8 cellular contexts compared by ENCODE assay signal in genomic region chr15:82986442-82986780, GRCh38. TPM values are rescaled to one million over a fixed set of nuclear protein-coding genes. Genes with fewer than 3 reads are reported as not detected.
DNase-seq lines count a peak whose midpoint lies in the region; ATAC-seq and TF ChIP-seq lines count a peak whose summit lies in the region.

No MANE protein-coding gene starts in this region.

- WGBS in endodermal cell (ENCODE audit: insufficient coverage in 1 of 2, insufficient read length in 1 of 2), 2 experiments, result 0 to 1% methylated on average over 2 to 11 of the region's 12 CpGs

- peak overlapping the region; percentile 94 for H3K4me3 ChIP-seq in endodermal cell (ENCODE audit: low read length)

- ATAC-seq in HG02885 (IDR thresholded peaks at IDR 0.05; ENCODE audit: poor library complexity, unreplicated experiment) (peak; percentile 33), natural killer cell (peak; percentile 49 to 51 (median 50))

- peaks cover 15% of the 10 kb centered on the region for H3K27me3 Mint-ChIP-seq in endodermal cell (ENCODE audit: insufficient read depth)
- no peaks in the 10 kb centered on the region for H3K27me3 Mint-ChIP-seq in natural killer cell (ENCODE audit: low read depth in 2 of 2)

- H3K36me3 Mint-ChIP-seq in endodermal cell (ENCODE audit: low read depth) (peaks cover 36% of the 10 kb centered on the region), natural killer cell (no peaks in the 10 kb centered on the region)

- TF ChIP-seq CTCF in endodermal cell (conservative IDR thresholded peaks at IDR 0.05) (no peak), natural killer cell (IDR thresholded peaks at IDR 0.05) (no peak)

- H3K27ac ChIP-seq in endodermal cell (ENCODE audit: low read depth, low read length), result peak overlapping the region; percentile 16

- H3K9ac ChIP-seq in endodermal cell (ENCODE audit: extremely low read depth, low read length, poor library complexity, severe bottlenecking), result peak overlapping the region; percentile 72

- intact Hi-C loops in natural killer cell (cut with micrococcal nuclease), result loop anchor here (1.0 to 2.0 kb wide), 3 partner anchors 14 to 446 kb away; partner anchors contain the start of genes C15orf40 and RPS17

- no peaks in the 10 kb centered on the region for H3K4me1 ChIP-seq in endodermal cell (ENCODE audit: control insufficient read depth, insufficient read depth, low read length)

- DNase-seq in activated CD4-positive, alpha-beta T cell treated with anti-CD3 and anti-CD28 coated beads for 48 hours, result peak; percentile 35
- DNase-seq in activated CD4-positive, alpha-beta T cell treated with anti-CD3 and anti-CD28 coated beads for 1 hour, result no peak
- peak; percentile 21 for DNase-seq in SK-N-DZ (ENCODE audit: low spot score)
- DNase-seq in endodermal cell, result no peak
- DNase-seq in natural killer cell, result no peak
- no peak for DNase-seq in cerebellar cortex (ENCODE audit: low spot score)
- no peak for DNase-seq in NCI-H1694 (lab: John Stamatoyannopoulos, UW)

- H3K9me3 ChIP-seq in endodermal cell (ENCODE audit: control insufficient read depth, low read length), result no peaks in the 10 kb centered on the region

- H3K9me3 Mint-ChIP-seq in endodermal cell, result peaks cover 13% of the 10 kb centered on the region
- no peaks in the 10 kb centered on the region for H3K9me3 Mint-ChIP-seq in natural killer cell

- H3K4me1 Mint-ChIP-seq in endodermal cell (no peaks in the 10 kb centered on the region), natural killer cell (peaks cover 22 to 30% of the 10 kb centered on the region in 2 donors)

- H3K4me3 Mint-ChIP-seq in endodermal cell (peak overlapping the region; percentile 84), natural killer cell (peak overlapping the region; percentile 97)

- H3K27ac Mint-ChIP-seq in endodermal cell, result peak overlapping the region; percentile 98
- peak overlapping the region; percentile 90 to 94 for H3K27ac Mint-ChIP-seq in natural killer cell

- H3K27me3 ChIP-seq in endodermal cell (ENCODE audit: control insufficient read depth, insufficient read depth, low read length, poor library complexity, severe bottlenecking), result no peaks in the 10 kb centered on the region

- H3K36me3 ChIP-seq in endodermal cell (ENCODE audit: control insufficient read depth, insufficient read depth, low read length), result peaks cover 23% of the 10 kb centered on the region

RNA-seq across cellular contexts. Expression of gene RAMAC, which starts 0.4 kb away (rescaled TPM):
- 50.5 and 57.6 TPM in 2 replicates for polyA plus RNA-seq in SK-N-DZ (2014; cell fraction: cytosol; rRNA removed)
- polyA plus RNA-seq in SK-N-DZ (2014; cell fraction: nucleus; rRNA removed), result 22.9 and 26.3 TPM in 2 replicates
- total RNA-seq in endodermal cell, result 10 to 100 TPM; 37.3 to 40.8 TPM
- 35.0 TPM for polyA plus RNA-seq in endodermal cell (2013, experiment 1 of 2)
- polyA plus RNA-seq in endodermal cell (2013, experiment 2 of 2), result 36.3 TPM
- total RNA-seq in natural killer cell, result 10 to 100 TPM; 15.4 to 27.2 (median 25.7) TPM

RNA-seq across cellular contexts. Expression of gene C15orf40, which starts 25.0 kb away (rescaled TPM):
- 16.6 and 18.4 TPM in 2 replicates for polyA plus RNA-seq in SK-N-DZ (2014; cell fraction: cytosol; rRNA removed)
- polyA plus RNA-seq in SK-N-DZ (2014; cell fraction: nucleus; rRNA removed), result 16.9 and 18.4 TPM in 2 replicates
- total RNA-seq in endodermal cell (10 to 100 TPM; 15.5 to 17.7 TPM), natural killer cell (10 to 100 TPM; 12.5 to 16.0 (median 15.1) TPM)
- 16.0 TPM for polyA plus RNA-seq in endodermal cell (2013, experiment 1 of 2)
- 19.5 TPM for polyA plus RNA-seq in endodermal cell (2013, experiment 2 of 2)

RNA-seq across cellular contexts. Expression of gene HOMER2, which starts 33.9 kb away (rescaled TPM):
- 18.1 and 30.0 TPM in 2 replicates for polyA plus RNA-seq in SK-N-DZ (2014; cell fraction: cytosol; rRNA removed)
- 16.7 and 18.2 TPM in 2 replicates for polyA plus RNA-seq in SK-N-DZ (2014; cell fraction: nucleus; rRNA removed)
- total RNA-seq in endodermal cell (10 to 100 TPM; 31.8 to 32.7 TPM), natural killer cell (1 to 10 TPM; 3.6 to 7.0 (median 4.0) TPM)
- polyA plus RNA-seq in endodermal cell (2013, experiment 1 of 2), result 14.5 TPM
- polyA plus RNA-seq in endodermal cell (2013, experiment 2 of 2), result 13.2 TPM

Comparison
In these comparisons a context has a peak if more than half of its experiments do, and no peak if none do; other contexts are left out.
1. DNase-seq: peak in activated CD4-positive, alpha-beta T cell treated with anti-CD3 and anti-CD28 coated beads for 48 hours (single experiment) and SK-N-DZ (single experiment); none in activated CD4-positive, alpha-beta T cell treated with anti-CD3 and anti-CD28 coated beads for 1 hour (single experiment), endodermal cell (single experiment), natural killer cell (single experiment), cerebellar cortex (single experiment) and NCI-H1694 (single experiment).
2. RNA of gene HOMER2, which starts 33.9 kb away (total RNA-seq): 31.8 to 32.7 TPM in endodermal cell; 3.6 to 7.0 TPM in natural killer cell; every median in the first group is over 4 times any median in the second.